13 cellular contexts compared by ENCODE assay signal in genomic region chr6:5541751-5542432, GRCh38.
DNase-seq lines count a peak whose midpoint lies in the region; ATAC-seq, FAIRE-seq and TF ChIP-seq lines count a peak whose summit lies in the region.
"Had no signal": no experiment of that assay in that cellular context is flagged by ENCODE, and none has a peak within 500 bp of the region (broad histone marks: within the 10 kb centered on the region; RNA-seq: fewer than 3 reads in every experiment).

No MANE protein-coding gene starts in this region.

- POLR2A ChIA-PET in HepG2 (lab: Yijun Ruan, JAX) = no interaction called here

- TF ChIP-seq EP300 in HepG2 (IDR thresholded peaks at IDR 0.05; ENCODE audit: low read depth in 2 of 2, low read length in 2 of 2) = no peak
- no peak for TF ChIP-seq EP300 in HepG2 (CRISPR knock-in tag; IDR thresholded peaks at IDR 0.05; ENCODE audit: borderline replicate concordance)

- no peaks in the 10 kb centered on the region for H3K4me1 Mint-ChIP-seq in stimulated activated memory B cell treated with anti-CD40 and anti-IgM and Interleukin-4, amounts not matched to agents 10 μg/mL and 1 μg/mL and 100 μg/mL, for 72 hours
- peaks cover 12% of the 10 kb centered on the region for H3K4me1 Mint-ChIP-seq in T-helper 2 cell treated with Interferon-gamma antibody and Interleukin-4, amounts not matched to agents 5 μg/mL and 100 μg/mL, for 36 hours (ENCODE audit: low read depth)

- H3K27ac ChIP-seq in HepG2 (ENCODE audit: extremely low read length, insufficient read depth, low read length) (no peak overlapping the region), right lobe of liver (no peak overlapping the region)
- H3K27ac ChIP-seq: colonic mucosa had no signal

- peak; percentile 8 for FAIRE-seq in HepG2 (lab: Jason Lieb, UNC)

- no peak overlapping the region for H3K4me2 ChIP-seq in HepG2 (ENCODE audit: low read depth, low read length)

- H3K9ac ChIP-seq in HepG2 (ENCODE audit: insufficient read depth, low read depth, low read length) = no peak overlapping the region

- H3K4me3 ChIP-seq in HepG2 (replicated peaks in 1 of 3; ENCODE audit: insufficient read depth in 1 of 3, low read depth in 2 of 3, low read length in 3 of 3) (no peak overlapping the region), right lobe of liver (no peak overlapping the region), fibroblast of mammary gland (ENCODE audit: control insufficient read depth, low read depth, low read length) (no peak overlapping the region)
- H3K4me3 ChIP-seq: colonic mucosa had no signal

- H3K27me3 ChIP-seq in HepG2 (ENCODE audit: control insufficient read depth in 1 of 2, insufficient read depth in 2 of 2, low read length in 2 of 2) (no peaks in the 10 kb centered on the region), right lobe of liver (no peaks in the 10 kb centered on the region)
- H3K27me3 ChIP-seq: colonic mucosa had no signal

- in situ Hi-C loops in HepG2 (cut with HindIII; ENCODE audit: extremely low pct_ligation_motif_present, low pct_unique_long_range_greater_than_20kb) = no loop called here

- TF ChIP-seq POLR2A in HepG2 (IDR thresholded peaks at IDR 0.05; ENCODE audit: insufficient read depth in 1 of 2, low read depth in 2 of 2, low read length in 2 of 2) (no peak), right lobe of liver (IDR thresholded peaks at IDR 0.05) (no peak)

- CTCF ChIA-PET in HepG2 (lab: Yijun Ruan, JAX; ENCODE audit: low intra/inter-chr PET ratio, low total read pairs) = no interaction called here

- H3K36me3 ChIP-seq in HepG2 (replicated peaks in 1 of 2; ENCODE audit: control insufficient read depth in 1 of 2, insufficient read depth in 2 of 2, low read length in 2 of 2) (no peaks in the 10 kb centered on the region; a peak in 1 of 5 replicates), right lobe of liver (no peaks in the 10 kb centered on the region)
- H3K36me3 ChIP-seq: colonic mucosa had no signal

- H3K4me3 Mint-ChIP-seq in stimulated activated memory B cell treated with anti-CD40 and anti-IgM and Interleukin-4, amounts not matched to agents 10 μg/mL and 1 μg/mL and 100 μg/mL, for 72 hours = no peak overlapping the region
- H3K4me3 Mint-ChIP-seq in T-helper 2 cell treated with Interferon-gamma antibody and Interleukin-4, amounts not matched to agents 5 μg/mL and 100 μg/mL, for 36 hours = no peak overlapping the region
- H3K4me3 Mint-ChIP-seq: activated naive CD8-positive, alpha-beta T cell had no signal

- no peaks in the 10 kb centered on the region for H4K20me1 ChIP-seq in HepG2 (ENCODE audit: insufficient read depth, low read length)

- 89% methylated on average over 1 of the region's 1 CpG for WGBS in HepG2 (ENCODE audit: low lambda C conversion rate)
- WGBS in right lobe of liver (ENCODE audit: insufficient coverage, low coverage, low lambda C conversion rate, missing lambda C conversion rate) = no CpG with 5 or more reads among the region's 1 CpG

- no peaks in the 10 kb centered on the region for H3K79me2 ChIP-seq in HepG2 (ENCODE audit: insufficient read depth, low read length)

- H3K9me3 Mint-ChIP-seq in stimulated activated memory B cell treated with anti-CD40 and anti-IgM and Interleukin-4, amounts not matched to agents 10 μg/mL and 1 μg/mL and 100 μg/mL, for 72 hours = no peaks in the 10 kb centered on the region
- H3K9me3 Mint-ChIP-seq in T-helper 2 cell treated with Interferon-gamma antibody and Interleukin-4, amounts not matched to agents 5 μg/mL and 100 μg/mL, for 36 hours = peaks cover 4% of the 10 kb centered on the region

- H2AFZ ChIP-seq in HepG2 (ENCODE audit: low read length) = no peak overlapping the region

- no peak for TF ChIP-seq RAD21 in HepG2 (CRISPR knock-in tag; IDR thresholded peaks at IDR 0.05)

- H3K27me3 Mint-ChIP-seq in stimulated activated memory B cell treated with anti-CD40 and anti-IgM and Interleukin-4, amounts not matched to agents 10 μg/mL and 1 μg/mL and 100 μg/mL, for 72 hours = no peaks in the 10 kb centered on the region
- H3K27me3 Mint-ChIP-seq in T-helper 2 cell treated with Interferon-gamma antibody and Interleukin-4, amounts not matched to agents 5 μg/mL and 100 μg/mL, for 36 hours (ENCODE audit: low read depth) = no peaks in the 10 kb centered on the region
- H3K27me3 Mint-ChIP-seq: activated naive CD8-positive, alpha-beta T cell had no signal

- intact Hi-C loops in HepG2 (cut with micrococcal nuclease; ENCODE audit: unreplicated experiment) (no loop called here), right lobe of liver (cut with DNase I) (no loop called here)

- DNase-seq in HepG2 (ENCODE audit: low spot score) (no peak), right lobe of liver (no peak), fibroblast of mammary gland (ENCODE audit: low read depth) (peak; percentile 74), NCI-H748 treated with DMSO at 0.1 percent for 48 hours (lab: John Stamatoyannopoulos, UW) (no peak)
- DNase-seq in T-helper 2 cell treated with Interferon-gamma antibody and Interleukin-4, amounts not matched to agents 5 μg/mL and 100 μg/mL, for 36 hours (ENCODE audit: low spot score) = no peak
- DNase-seq: colonic mucosa, DMS153, NCI-H2171 treated with DMSO at 0.1 percent for 48 hours, RPMI8226 had no signal

- H3K4me1 ChIP-seq in HepG2 (ENCODE audit: insufficient read depth, low read length) (no peaks in the 10 kb centered on the region), right lobe of liver (no peaks in the 10 kb centered on the region)
- H3K4me1 ChIP-seq: colonic mucosa had no signal

- peaks cover 58% of the 10 kb centered on the region for H3K36me3 Mint-ChIP-seq in stimulated activated memory B cell treated with anti-CD40 and anti-IgM and Interleukin-4, amounts not matched to agents 10 μg/mL and 1 μg/mL and 100 μg/mL, for 72 hours
- H3K36me3 Mint-ChIP-seq in T-helper 2 cell treated with Interferon-gamma antibody and Interleukin-4, amounts not matched to agents 5 μg/mL and 100 μg/mL, for 36 hours (ENCODE audit: low read depth) = peaks cover 4% of the 10 kb centered on the region

- ATAC-seq in HepG2 (no peak), right lobe of liver (no peak), SK-N-SH treated with all-trans-retinoic acid at 6 μM for 48 hours (no peak), GM18868 (IDR thresholded peaks at IDR 0.05; ENCODE audit: unreplicated experiment) (no peak)
- no peak for ATAC-seq in stimulated activated memory B cell treated with anti-CD40 and anti-IgM and Interleukin-4, amounts not matched to agents 10 μg/mL and 1 μg/mL and 100 μg/mL, for 72 hours

- TF ChIP-seq CTCF in HepG2 (CRISPR knock-in tag; IDR thresholded peaks at IDR 0.05) (no peak), right lobe of liver (IDR thresholded peaks at IDR 0.05) (no peak), fibroblast of mammary gland (conservative IDR thresholded peaks at IDR 0.05; ENCODE audit: control insufficient read depth, insufficient read depth, low read depth, low read length) (no peak)

- no peak overlapping the region for H3K27ac Mint-ChIP-seq in stimulated activated memory B cell treated with anti-CD40 and anti-IgM and Interleukin-4, amounts not matched to agents 10 μg/mL and 1 μg/mL and 100 μg/mL, for 72 hours
- H3K27ac Mint-ChIP-seq in T-helper 2 cell treated with Interferon-gamma antibody and Interleukin-4, amounts not matched to agents 5 μg/mL and 100 μg/mL, for 36 hours = no peak overlapping the region
- H3K27ac Mint-ChIP-seq: activated naive CD8-positive, alpha-beta T cell had no signal

- H3K9me3 ChIP-seq in HepG2 (ENCODE audit: low read length) = no peaks in the 10 kb centered on the region
- H3K9me3 ChIP-seq in right lobe of liver = no peaks in the 10 kb centered on the region
- H3K9me3 ChIP-seq: colonic mucosa had no signal

- BruUV-seq in HepG2 (replicated peaks; lab: Mats Ljungman, UMichigan) = no TSS peak

TF ChIP-seq in HepG2, 621 proteins besides CTCF, POLR2A, EP300 and RAD21 (continues in another document):
- TF ChIP-seq BHLHE40 (IDR thresholded peaks at IDR 0.05; ENCODE audit: low read length) (no peak), TEAD2 (CRISPR knock-in tag; IDR thresholded peaks at IDR 0.05) (no peak), ISX (CRISPR knock-in tag; conservative IDR thresholded peaks at IDR 0.05) (no peak), MED8 (CRISPR knock-in tag; IDR thresholded peaks at IDR 0.05; ENCODE audit: insufficient replicate concordance) (no peak)

TF ChIP-seq in SK-N-SH treated with all-trans-retinoic acid at 6 μM for 48 hours, 23 proteins besides CTCF, POLR2A, EP300 and RAD21:
- TF ChIP-seq CSDC2 (CRISPR knock-in tag; IDR thresholded peaks at IDR 0.05) (no peak), ZNF565 (CRISPR knock-in tag; conservative IDR thresholded peaks at IDR 0.05; ENCODE audit: low read depth) (no peak), ZNF8 (CRISPR knock-in tag; IDR thresholded peaks at IDR 0.05) (peak; percentile 51; the same call in 1 of the 2 replicates)
TF ChIP-seq in SK-N-SH treated with all-trans-retinoic acid at 6 μM for 48 hours: peak in this region for 1.
